In genomic region chr11:63866211-63866610, GRCh38 we compare ENCODE assay signal across 8 cellular contexts. TPM values are rescaled to one million over a fixed set of nuclear protein-coding genes. Genes with fewer than 3 reads are reported as not detected.
DNase-seq lines count a peak whose midpoint lies in the region; ATAC-seq and TF ChIP-seq lines count a peak whose summit lies in the region.

No MANE protein-coding gene starts in this region.

- no peaks in the 10 kb centered on the region for H3K9me3 Mint-ChIP-seq in CD4-positive, alpha-beta T cell
- H3K9me3 Mint-ChIP-seq in activated T-helper 1 cell treated with anti-CD3 and anti-CD28 coated beads, Interleukin-12 subunit alpha, Interleukin-12 subunit beta, Interleukin-2, Interleukin-4 antibody, amounts not matched to agents 30 ng/mL and 10 ng/mL and 1 ng/mL, durations not matched to agents 14 hours and 24 hours and 36 hours, result no peaks in the 10 kb centered on the region
- no peaks in the 10 kb centered on the region for H3K9me3 Mint-ChIP-seq in stimulated activated naive B cell treated with anti-CD40 and anti-IgM and Interleukin-4, amounts not matched to agents 10 μg/mL and 1 μg/mL and 100 μg/mL, for 72 hours

- peaks cover 36% of the 10 kb centered on the region for H3K36me3 ChIP-seq in OCI-LY3 (replicated peaks; ENCODE audit: low read depth, low read length)

- H3K27ac Mint-ChIP-seq in CD4-positive, alpha-beta T cell, result peak overlapping the region; percentile 67
- H3K27ac Mint-ChIP-seq in activated T-helper 1 cell treated with anti-CD3 and anti-CD28 coated beads, Interleukin-12 subunit alpha, Interleukin-12 subunit beta, Interleukin-2, Interleukin-4 antibody, amounts not matched to agents 30 ng/mL and 10 ng/mL and 1 ng/mL, durations not matched to agents 14 hours and 24 hours and 36 hours, result peak overlapping the region; percentile 45
- peak overlapping the region; percentile 31 for H3K27ac Mint-ChIP-seq in stimulated activated naive B cell treated with anti-CD40 and anti-IgM and Interleukin-4, amounts not matched to agents 10 μg/mL and 1 μg/mL and 100 μg/mL, for 72 hours

- H3K9me3 ChIP-seq in CD4-positive, alpha-beta T cell (ENCODE audit: control insufficient read depth, low read length), result no peaks in the 10 kb centered on the region
- no peaks in the 10 kb centered on the region for H3K9me3 ChIP-seq in OCI-LY3 (ENCODE audit: insufficient read depth, low read length)

- peak; percentile 46 to 78 (median 68) for DNase-seq in CD4-positive, alpha-beta T cell
- peak; percentile 60 for DNase-seq in activated T-helper 1 cell treated with anti-CD3 and anti-CD28 coated beads, Interleukin-12 subunit alpha, Interleukin-12 subunit beta, Interleukin-2, Interleukin-4 antibody, amounts not matched to agents 30 ng/mL and 10 ng/mL and 1 ng/mL, durations not matched to agents 14 hours and 24 hours and 36 hours (ENCODE audit: low spot score)
- DNase-seq in left lobe of liver (ENCODE audit: low spot score), result peak; percentile 58
- DNase-seq in stimulated activated naive B cell treated with anti-CD40 and anti-IgM and Interleukin-4, amounts not matched to agents 10 μg/mL and 1 μg/mL and 100 μg/mL, for 72 hours, result peak; percentile 63
- DNase-seq in middle frontal gyrus (ENCODE audit: extremely low spot score, low spot score), result no peak
- DNase-seq in 8988T, result no peak

- H4K20me1 ChIP-seq in OCI-LY3 (ENCODE audit: insufficient read depth, low read length), result peaks cover 69% of the 10 kb centered on the region

- peak overlapping the region; percentile 10 for H3K27ac ChIP-seq in CD4-positive, alpha-beta T cell (ENCODE audit: low read depth, low read length)
- H3K27ac ChIP-seq in OCI-LY3 (ENCODE audit: low read length), result peak overlapping the region; percentile 29

- no peak for TF ChIP-seq CTCF in CD4-positive, alpha-beta T cell (IDR thresholded peaks at IDR 0.05)
- TF ChIP-seq CTCF in OCI-LY3 (IDR thresholded peaks at IDR 0.05; ENCODE audit: low read depth, low read length), result no peak

- peaks cover 45% of the 10 kb centered on the region for H3K4me1 ChIP-seq in OCI-LY3 (ENCODE audit: low read length)

- no peak overlapping the region; the same call in 1 of the 2 replicates for H3K9ac ChIP-seq in OCI-LY3 (ENCODE audit: low read length)

- peak overlapping the region; percentile 72 for H3K4me3 Mint-ChIP-seq in CD4-positive, alpha-beta T cell
- H3K4me3 Mint-ChIP-seq in activated T-helper 1 cell treated with anti-CD3 and anti-CD28 coated beads, Interleukin-12 subunit alpha, Interleukin-12 subunit beta, Interleukin-2, Interleukin-4 antibody, amounts not matched to agents 30 ng/mL and 10 ng/mL and 1 ng/mL, durations not matched to agents 14 hours and 24 hours and 36 hours, result peak overlapping the region; percentile 68
- peak overlapping the region; percentile 39 to 73 for H3K4me3 Mint-ChIP-seq in stimulated activated naive B cell treated with anti-CD40 and anti-IgM and Interleukin-4, amounts not matched to agents 10 μg/mL and 1 μg/mL and 100 μg/mL, for 72 hours

- peak overlapping the region; percentile 59 for H3K4me2 ChIP-seq in OCI-LY3 (ENCODE audit: low read length)

- peaks cover 72% of the 10 kb centered on the region for H3K79me2 ChIP-seq in OCI-LY3 (ENCODE audit: low read length)

- H3K27me3 ChIP-seq in CD4-positive, alpha-beta T cell (ENCODE audit: control insufficient read depth, insufficient read depth, low read length), result no peaks in the 10 kb centered on the region
- H3K27me3 ChIP-seq in OCI-LY3 (ENCODE audit: low read depth, low read length), result no peaks in the 10 kb centered on the region

- CTCF ChIA-PET in CD4-positive, alpha-beta T cell (lab: Charles Lee), result interaction anchor here (1.0 kb wide), 1 partner anchor 26 kb away, joined by 4 read pairs; no protein-coding TSS in a partner anchor

- peaks cover 32% of the 10 kb centered on the region for H3K36me3 Mint-ChIP-seq in CD4-positive, alpha-beta T cell (ENCODE audit: low read depth)
- peaks cover 22% of the 10 kb centered on the region for H3K36me3 Mint-ChIP-seq in activated T-helper 1 cell treated with anti-CD3 and anti-CD28 coated beads, Interleukin-12 subunit alpha, Interleukin-12 subunit beta, Interleukin-2, Interleukin-4 antibody, amounts not matched to agents 30 ng/mL and 10 ng/mL and 1 ng/mL, durations not matched to agents 14 hours and 24 hours and 36 hours (ENCODE audit: low read depth)
- peaks cover 18 to 43% of the 10 kb centered on the region in 2 donors for H3K36me3 Mint-ChIP-seq in stimulated activated naive B cell treated with anti-CD40 and anti-IgM and Interleukin-4, amounts not matched to agents 10 μg/mL and 1 μg/mL and 100 μg/mL, for 72 hours

- ATAC-seq in CD4-positive, alpha-beta T cell (ENCODE audit: poor library complexity), result peak; percentile 65
- peak; percentile 78 for ATAC-seq in GM21619 (IDR thresholded peaks at IDR 0.05; ENCODE audit: unreplicated experiment)
- no peak for ATAC-seq in left lobe of liver
- ATAC-seq in stimulated activated naive B cell treated with anti-CD40 and anti-IgM and Interleukin-4, amounts not matched to agents 10 μg/mL and 1 μg/mL and 100 μg/mL, for 72 hours (replicated peaks), result peak; percentile 93 to 97

- peak overlapping the region; percentile 18; the same call in 1 of the 2 replicates for H3K4me3 ChIP-seq in OCI-LY3 (ENCODE audit: low read length)

- H3K27me3 Mint-ChIP-seq in CD4-positive, alpha-beta T cell, result no peaks in the 10 kb centered on the region
- H3K27me3 Mint-ChIP-seq in activated T-helper 1 cell treated with anti-CD3 and anti-CD28 coated beads, Interleukin-12 subunit alpha, Interleukin-12 subunit beta, Interleukin-2, Interleukin-4 antibody, amounts not matched to agents 30 ng/mL and 10 ng/mL and 1 ng/mL, durations not matched to agents 14 hours and 24 hours and 36 hours (ENCODE audit: insufficient read depth), result no peaks in the 10 kb centered on the region
- no peaks in the 10 kb centered on the region for H3K27me3 Mint-ChIP-seq in stimulated activated naive B cell treated with anti-CD40 and anti-IgM and Interleukin-4, amounts not matched to agents 10 μg/mL and 1 μg/mL and 100 μg/mL, for 72 hours

- H2AFZ ChIP-seq in OCI-LY3 (ENCODE audit: low read depth, low read length), result no peak overlapping the region

- intact Hi-C loops in CD4-positive, alpha-beta T cell (cut with DNase I, micrococcal nuclease), result loop anchor here (1.0 to 5.0 kb wide), 3 partner anchors 26 to 41 kb away; no protein-coding TSS in a partner anchor
- intact Hi-C loops in activated T-helper 1 cell treated with anti-CD3 and anti-CD28 coated beads, Interleukin-12 subunit alpha, Interleukin-12 subunit beta, Interleukin-2, Interleukin-4 antibody, amounts not matched to agents 30 ng/mL and 10 ng/mL and 1 ng/mL, durations not matched to agents 14 hours and 24 hours and 36 hours (cut with micrococcal nuclease), result loop anchor here (1.0 to 5.0 kb wide), 7 partner anchors 15 to 120 kb away; partner anchors contain the start of genes OTUB1 and SPINDOC

- peaks cover 81% of the 10 kb centered on the region for H3K4me1 Mint-ChIP-seq in CD4-positive, alpha-beta T cell (ENCODE audit: low read depth)
- H3K4me1 Mint-ChIP-seq in activated T-helper 1 cell treated with anti-CD3 and anti-CD28 coated beads, Interleukin-12 subunit alpha, Interleukin-12 subunit beta, Interleukin-2, Interleukin-4 antibody, amounts not matched to agents 30 ng/mL and 10 ng/mL and 1 ng/mL, durations not matched to agents 14 hours and 24 hours and 36 hours (ENCODE audit: low read depth), result peaks cover 78% of the 10 kb centered on the region
- H3K4me1 Mint-ChIP-seq in stimulated activated naive B cell treated with anti-CD40 and anti-IgM and Interleukin-4, amounts not matched to agents 10 μg/mL and 1 μg/mL and 100 μg/mL, for 72 hours, result peaks cover 57 to 74% of the 10 kb centered on the region in 2 donors

- POLR2A ChIA-PET in CD4-positive, alpha-beta T cell (lab: Charles Lee), result interaction anchor here (0.7 to 2.6 kb wide), 5 partner anchors 11 to 38 kb away, joined by 3 to 7 read pairs (median 3); no protein-coding TSS in a partner anchor

RNA-seq across cellular contexts. Expression of gene MARK2, which starts 27.3 kb away (rescaled TPM):
- 10 to 100 TPM; 18.4 to 21.0 TPM for total RNA-seq in CD4-positive, alpha-beta T cell
- total RNA-seq in activated T-helper 1 cell treated with anti-CD3 and anti-CD28 coated beads, Interleukin-12 subunit alpha, Interleukin-12 subunit beta, Interleukin-2, Interleukin-4 antibody, amounts not matched to agents 30 ng/mL and 10 ng/mL and 1 ng/mL, durations not matched to agents 14 hours and 24 hours and 36 hours, result 44.7 and 46.0 TPM in 2 replicates
- 13.0 TPM for total RNA-seq in left lobe of liver

RNA-seq across cellular contexts. Expression of gene RCOR2, which starts 50.8 kb away (rescaled TPM):
- total RNA-seq in CD4-positive, alpha-beta T cell, result not detected
- total RNA-seq in activated T-helper 1 cell treated with anti-CD3 and anti-CD28 coated beads, Interleukin-12 subunit alpha, Interleukin-12 subunit beta, Interleukin-2, Interleukin-4 antibody, amounts not matched to agents 30 ng/mL and 10 ng/mL and 1 ng/mL, durations not matched to agents 14 hours and 24 hours and 36 hours, result 0.21 and 0.34 TPM in 2 replicates
- total RNA-seq in left lobe of liver, result 0.23 TPM

RNA-seq across cellular contexts. Expression of gene SPINDOC, which starts 53.0 kb away (rescaled TPM):
- total RNA-seq in CD4-positive, alpha-beta T cell, result 1 to 10 TPM; 4.0 to 4.8 TPM
- total RNA-seq in activated T-helper 1 cell treated with anti-CD3 and anti-CD28 coated beads, Interleukin-12 subunit alpha, Interleukin-12 subunit beta, Interleukin-2, Interleukin-4 antibody, amounts not matched to agents 30 ng/mL and 10 ng/mL and 1 ng/mL, durations not matched to agents 14 hours and 24 hours and 36 hours, result 60.0 and 64.3 TPM in 2 replicates
- total RNA-seq in left lobe of liver, result 3.4 TPM

Comparison
In these comparisons a context has a peak if more than half of its experiments do, and no peak if none do; other contexts are left out.
1. DNase-seq: peak in CD4-positive, alpha-beta T cell (10 of 10), activated T-helper 1 cell treated with anti-CD3 and anti-CD28 coated beads, Interleukin-12 subunit alpha, Interleukin-12 subunit beta, Interleukin-2, Interleukin-4 antibody, amounts not matched to agents 30 ng/mL and 10 ng/mL and 1 ng/mL, durations not matched to agents 14 hours and 24 hours and 36 hours (single experiment), left lobe of liver (single experiment) and stimulated activated naive B cell treated with anti-CD40 and anti-IgM and Interleukin-4, amounts not matched to agents 10 μg/mL and 1 μg/mL and 100 μg/mL, for 72 hours (single experiment); none in middle frontal gyrus (single experiment) and 8988T (single experiment).
2. RNA of gene SPINDOC, which starts 53.0 kb away (total RNA-seq): 60.0 to 64.3 TPM in activated T-helper 1 cell treated with anti-CD3 and anti-CD28 coated beads, Interleukin-12 subunit alpha, Interleukin-12 subunit beta, Interleukin-2, Interleukin-4 antibody, amounts not matched to agents 30 ng/mL and 10 ng/mL and 1 ng/mL, durations not matched to agents 14 hours and 24 hours and 36 hours; 4.0 to 4.8 TPM in CD4-positive, alpha-beta T cell and 3.4 TPM in left lobe of liver (single experiment); every median in the first group is over 10 times any median in the second.
3. Peak in every context shown above with its lines, with median percentiles within 50 percentile points of each other: H3K27ac Mint-ChIP-seq and H3K4me3 Mint-ChIP-seq.